26 cellular contexts compared by ENCODE assay signal in genomic region chr19:1816530-1817298, GRCh38. TPM values are rescaled to one million over a fixed set of nuclear protein-coding genes. Genes with fewer than 3 reads are reported as not detected.
DNase-seq lines count a peak whose midpoint lies in the region; ATAC-seq, FAIRE-seq and TF ChIP-seq lines count a peak whose summit lies in the region.
"Had no signal": no experiment of that assay in that cellular context is flagged by ENCODE, and none has a peak within 500 bp of the region (broad histone marks: within the 10 kb centered on the region; RNA-seq: fewer than 3 reads in every experiment).

No MANE protein-coding gene starts in this region.

- FAIRE-seq in HepG2 (lab: Jason Lieb, UNC): no peak
- FAIRE-seq: A549, D721Med, GM12891, H54 had no signal

- no peak overlapping the region for H3K27ac Mint-ChIP-seq in endothelial cell (ENCODE audit: unreplicated experiment)
- H3K27ac Mint-ChIP-seq: CD4-positive, alpha-beta T cell; CD8-positive, alpha-beta memory T cell; GM23338; HFFc6 had no signal

- H3K27me3 ChIP-seq in GM06990 (replicated peaks; ENCODE audit: control insufficient read depth, insufficient read depth, low read length) (no peaks in the 10 kb centered on the region; the same call in 1 of the 2 replicates), NT2/D1 (ENCODE audit: insufficient read depth, insufficient read length) (no peaks in the 10 kb centered on the region), neuronal stem cell (ENCODE audit: control insufficient read depth in 3 of 3, insufficient read depth in 3 of 3, low read depth in 1 of 3, low read length in 3 of 3) (peaks cover 0 to 2% (median 0%) of the 10 kb centered on the region in 3 experiments), HepG2 (ENCODE audit: control insufficient read depth in 1 of 2, insufficient read depth in 2 of 2, low read length in 2 of 2) (no peaks in the 10 kb centered on the region)
- H3K27me3 ChIP-seq: BE2C; BLaER1 treated with 17β-estradiol and CSF1 and Interleukin-3, amounts not matched to agents 10 nM and 100 nM had no signal

- H3K9me3 ChIP-seq in NT2/D1 (ENCODE audit: insufficient read depth, low read length) (no peaks in the 10 kb centered on the region), neuronal stem cell (replicated peaks in 1 of 2; ENCODE audit: control insufficient read depth in 2 of 2, insufficient read depth in 1 of 2, low read depth in 1 of 2, low read length in 2 of 2) (peaks cover 0 to 3% of the 10 kb centered on the region in 2 donors), HepG2 (ENCODE audit: low read length) (no peaks in the 10 kb centered on the region)
- H3K9me3 ChIP-seq: A549; BE2C; BLaER1 treated with 17β-estradiol and CSF1 and Interleukin-3, amounts not matched to agents 10 nM and 100 nM; HAP-1 had no signal

- H4K8ac ChIP-seq in neuronal stem cell (ENCODE audit: low read depth, low read length): no peak overlapping the region

- no peak overlapping the region for H2BK120ac ChIP-seq in neuronal stem cell (ENCODE audit: low read depth, low read length)

- H3K4me3 ChIP-seq in GM06990 (replicated peaks; ENCODE audit: low read depth, low read length) (no peak overlapping the region), NT2/D1 (ENCODE audit: insufficient read length, low read depth) (no peak overlapping the region), neuronal stem cell (ENCODE audit: low read length in 2 of 2) (no peak overlapping the region), HepG2 (replicated peaks in 1 of 3; ENCODE audit: insufficient read depth in 1 of 3, low read depth in 2 of 3, low read length in 3 of 3) (no peak overlapping the region)
- H3K4me3 ChIP-seq: A549; BLaER1 treated with 17β-estradiol and CSF1 and Interleukin-3, amounts not matched to agents 10 nM and 100 nM; GM23338; HAP-1 had no signal

- no peaks in the 10 kb centered on the region for H4K20me1 ChIP-seq in HepG2 (ENCODE audit: insufficient read depth, low read length)

- peak overlapping the region; percentile 55 for H3K23ac ChIP-seq in neuronal stem cell (ENCODE audit: low read depth, low read length, poor library complexity)

- no peak for TF ChIP-seq RAD21 in HepG2 (CRISPR knock-in tag; IDR thresholded peaks at IDR 0.05)

- no peak overlapping the region for H2AK5ac ChIP-seq in neuronal stem cell (ENCODE audit: low read depth, low read length)

- H3K9me3 Mint-ChIP-seq in endothelial cell (ENCODE audit: unreplicated experiment): no peaks in the 10 kb centered on the region
- H3K9me3 Mint-ChIP-seq: CD14-positive monocyte; CD4-positive, alpha-beta T cell; CD8-positive, alpha-beta memory T cell; GM23338; HFFc6 had no signal

- no peak for TF ChIP-seq POLR2A in HepG2 (IDR thresholded peaks at IDR 0.05; ENCODE audit: insufficient read depth in 1 of 2, low read depth in 2 of 2, low read length in 2 of 2)

- H3K36me3 ChIP-seq in GM06990 (ENCODE audit: control insufficient read depth, insufficient read depth, low read length) (peaks cover 28% of the 10 kb centered on the region), NT2/D1 (ENCODE audit: insufficient read depth, insufficient read length, low read length) (peaks cover 74% of the 10 kb centered on the region), neuronal stem cell (replicated peaks in 1 of 2; ENCODE audit: control insufficient read depth in 2 of 2, insufficient read depth in 2 of 2, low read length in 2 of 2) (peaks cover 29 to 57% of the 10 kb centered on the region in 2 donors), HepG2 (replicated peaks in 1 of 2; ENCODE audit: control insufficient read depth in 1 of 2, insufficient read depth in 2 of 2, low read length in 2 of 2) (peaks cover 28 to 35% of the 10 kb centered on the region in 2 experiments)

- intact Hi-C loops in HepG2 (cut with micrococcal nuclease; ENCODE audit: unreplicated experiment): no loop called here

- H3K27me3 Mint-ChIP-seq in endothelial cell (ENCODE audit: unreplicated experiment): peaks cover 8% of the 10 kb centered on the region
- H3K27me3 Mint-ChIP-seq: CD4-positive, alpha-beta T cell; CD8-positive, alpha-beta memory T cell had no signal

- DNase-seq in GM06990 (ENCODE audit: extremely low read depth, insufficient read length) (peak; percentile 6), NT2/D1 (ENCODE audit: low read depth, low spot score) (no peak), endothelial cell (ENCODE audit: low spot score) (no peak), neuronal stem cell (ENCODE audit: low spot score) (no peak), HepG2 (ENCODE audit: low spot score) (no peak)
- DNase-seq: 8988T; ACHN; AML-193; BE2C; CD4-positive, alpha-beta T cell; CD8-positive, alpha-beta memory T cell; DMS 273 treated with DMSO at 0.1 percent for 48 hours; DMS79; EL; GDM1; HFFc6 had no signal

- TF ChIP-seq EP300 in HepG2 (IDR thresholded peaks at IDR 0.05; ENCODE audit: low read depth in 2 of 2, low read length in 2 of 2) (no peak), HepG2 (CRISPR knock-in tag; IDR thresholded peaks at IDR 0.05; ENCODE audit: borderline replicate concordance) (no peak)

- peak overlapping the region; percentile 18 for H3K9ac ChIP-seq in NT2/D1 (ENCODE audit: insufficient read length, low read depth)
- H3K9ac ChIP-seq in neuronal stem cell (ENCODE audit: low read depth, low read length, poor library complexity): peak overlapping the region; percentile 50
- no peak overlapping the region for H3K9ac ChIP-seq in HepG2 (ENCODE audit: insufficient read depth, low read depth, low read length)

- peak overlapping the region; percentile 48 for H3K18ac ChIP-seq in neuronal stem cell (ENCODE audit: low read length)

- H3K4me2 ChIP-seq in neuronal stem cell (ENCODE audit: insufficient read depth, low read length, poor library complexity, severe bottlenecking) (no peak overlapping the region), HepG2 (ENCODE audit: low read depth, low read length) (no peak overlapping the region)
- H3K4me2 ChIP-seq: A549; BLaER1 treated with 17β-estradiol and CSF1 and Interleukin-3, amounts not matched to agents 10 nM and 100 nM; GM23338 had no signal

- no peak for TF ChIP-seq CTCF in GM06990 (IDR thresholded peaks at IDR 0.05; ENCODE audit: insufficient read depth, low read length, poor library complexity, severe bottlenecking)
- no peak for TF ChIP-seq CTCF in endothelial cell (IDR thresholded peaks at IDR 0.05; ENCODE audit: unreplicated experiment)
- TF ChIP-seq CTCF in HepG2 (CRISPR knock-in tag; IDR thresholded peaks at IDR 0.05): no peak

- H3K4me1 ChIP-seq in NT2/D1 (ENCODE audit: insufficient read depth, insufficient read length) (peaks cover 10% of the 10 kb centered on the region), neuronal stem cell (ENCODE audit: control insufficient read depth in 2 of 2, insufficient read depth in 1 of 2, low read depth in 1 of 2, low read length in 2 of 2) (peaks cover 0 to 7% of the 10 kb centered on the region in 2 donors), HepG2 (ENCODE audit: insufficient read depth, low read length) (peaks cover 13% of the 10 kb centered on the region)
- H3K4me1 ChIP-seq: BE2C had no signal

- peaks cover 2% of the 10 kb centered on the region for H3K79me1 ChIP-seq in neuronal stem cell (ENCODE audit: low read depth, low read length)

- H3K4me3 Mint-ChIP-seq in endothelial cell (ENCODE audit: unreplicated experiment): peak overlapping the region; percentile 21
- H3K4me3 Mint-ChIP-seq: CD14-positive monocyte; CD4-positive, alpha-beta T cell; CD8-positive, alpha-beta memory T cell; GM23338; HFFc6 had no signal

- peaks cover 5% of the 10 kb centered on the region for H3K36me3 Mint-ChIP-seq in endothelial cell (ENCODE audit: low read depth, unreplicated experiment)

- no peak overlapping the region for H4K91ac ChIP-seq in neuronal stem cell (ENCODE audit: low read depth, low read length, poor library complexity)

- no peak overlapping the region for H2BK5ac ChIP-seq in neuronal stem cell (ENCODE audit: low read length)

- ATAC-seq in HepG2 (no peak), GM21447 (IDR thresholded peaks at IDR 0.05; ENCODE audit: unreplicated experiment) (no peak), HG03108 (IDR thresholded peaks at IDR 0.05; ENCODE audit: unreplicated experiment) (no peak)
- ATAC-seq: A549, GM23338 had no signal

- in situ Hi-C loops in HepG2 (cut with HindIII; ENCODE audit: extremely low pct_ligation_motif_present, low pct_unique_long_range_greater_than_20kb): no loop called here

- POLR2A ChIA-PET in HepG2 (lab: Yijun Ruan, JAX): no interaction called here

- H3K27ac ChIP-seq in neuronal stem cell (replicated peaks; ENCODE audit: low read length) (no peak overlapping the region), HepG2 (ENCODE audit: extremely low read length, insufficient read depth, low read length) (no peak overlapping the region)
- H3K27ac ChIP-seq: A549; BLaER1 treated with 17β-estradiol and CSF1 and Interleukin-3, amounts not matched to agents 10 nM and 100 nM had no signal

- no CpG with 5 or more reads among the region's 36 CpGs for WGBS in neuronal stem cell (ENCODE audit: extremely low coverage in 2 of 2, insufficient read length in 2 of 2, insufficient replicate concordance in 1 of 2), 2 donors
- WGBS in HepG2 (ENCODE audit: low lambda C conversion rate): 96% methylated on average over 23 of the region's 36 CpGs

- H2AFZ ChIP-seq in neuronal stem cell (ENCODE audit: low read length) (no peak overlapping the region), HepG2 (ENCODE audit: low read length) (no peak overlapping the region)
- H2AFZ ChIP-seq: GM23338 had no signal

- H2BK15ac ChIP-seq in neuronal stem cell (ENCODE audit: low read length): no peak overlapping the region

- H3K4me1 Mint-ChIP-seq in endothelial cell (ENCODE audit: unreplicated experiment): peaks cover 6% of the 10 kb centered on the region

- no TSS peak for BruUV-seq in HepG2 (replicated peaks; lab: Mats Ljungman, UMichigan)

- CTCF ChIA-PET in HepG2 (lab: Yijun Ruan, JAX; ENCODE audit: low intra/inter-chr PET ratio, low total read pairs): no interaction called here

- H3K79me2 ChIP-seq in HepG2 (ENCODE audit: insufficient read depth, low read length): no peaks in the 10 kb centered on the region

- no peak overlapping the region for H2BK12ac ChIP-seq in neuronal stem cell (ENCODE audit: low read length)

- H3K14ac ChIP-seq in neuronal stem cell (ENCODE audit: low read length): no peak overlapping the region

- no peak overlapping the region for H3K4ac ChIP-seq in neuronal stem cell (ENCODE audit: low read length)

RNA-seq across cellular contexts. Expression of gene ATP8B3, which starts 4.6 kb away (rescaled TPM):
- 0.69 TPM for total RNA-seq in endothelial cell (ENCODE audit: unreplicated experiment)
- polyA plus RNA-seq in neuronal stem cell (2013, experiment 1 of 2): 0.79 TPM
- polyA plus RNA-seq in neuronal stem cell (2013, experiment 2 of 2): 0.80 TPM
- total RNA-seq in HepG2 (2016; rRNA removed; fragmentation: Illumina TruSeq; extraction: Trizol): 1.8 and 2.6 TPM in 2 replicates
- total RNA-seq in HepG2 (2016; cell fraction: cytosol; rRNA removed; fragmentation: Illumina TruSeq; extraction: Trizol; ENCODE audit: low read depth): 0.35 and 0.40 TPM in 2 replicates
- total RNA-seq in HepG2 (2016; cell fraction: insoluble cytoplasmic fraction; rRNA removed; fragmentation: Illumina TruSeq; extraction: Trizol): 1.8 and 2.6 TPM in 2 replicates
- 1.2 and 1.7 TPM in 2 replicates for total RNA-seq in HepG2 (2016; cell fraction: membrane; rRNA removed; fragmentation: Illumina TruSeq; extraction: Trizol)
- 1.9 and 3.5 TPM in 2 replicates for total RNA-seq in HepG2 (2016; cell fraction: nucleus; rRNA removed; fragmentation: Illumina TruSeq; extraction: Trizol)
- 5.8 and 5.9 TPM in 2 replicates for polyA plus RNA-seq in HepG2 (2011; rRNA removed)
- polyA plus RNA-seq in HepG2 (2011; cell fraction: cytosol; rRNA removed): 3.8 and 4.8 TPM in 2 replicates
- polyA plus RNA-seq in HepG2 (2011; cell fraction: nucleus; rRNA removed): 10.6 and 12.8 TPM in 2 replicates
- 2.4 and 2.5 TPM in 2 replicates for polyA plus RNA-seq in HepG2 (2012)
- polyA plus RNA-seq in HepG2 (2016; cell fraction: cytosol; fragmentation: Illumina TruSeq; extraction: Trizol; ENCODE audit: low read depth): 0.36 and 0.59 TPM in 2 replicates
- 1.1 and 2.2 TPM in 2 replicates for polyA plus RNA-seq in HepG2 (2016; cell fraction: insoluble cytoplasmic fraction; fragmentation: Illumina TruSeq; extraction: Trizol; ENCODE audit: low read depth)
- 0.69 and 0.98 TPM in 2 replicates for polyA plus RNA-seq in HepG2 (2016; cell fraction: membrane; fragmentation: Illumina TruSeq; extraction: Trizol; ENCODE audit: low read depth)
- 9.6 and 11.4 TPM in 2 replicates for polyA plus RNA-seq in HepG2 (2016; cell fraction: nucleus; fragmentation: Illumina TruSeq; extraction: Trizol; ENCODE audit: insufficient read depth, low read depth)
- polyA minus RNA-seq in HepG2 (2011; rRNA and poly(A)+ RNA removed; ENCODE audit: low replicate concordance): 10.3 and 16.8 TPM in 2 replicates
- polyA minus RNA-seq in HepG2 (2011; cell fraction: cytosol; rRNA and poly(A)+ RNA removed): 4.6 and 5.4 TPM in 2 replicates
- polyA minus RNA-seq in HepG2 (2011; cell fraction: nucleus; rRNA and poly(A)+ RNA removed): 2.7 and 3.0 TPM in 2 replicates

RNA-seq across cellular contexts. Expression of gene REXO1, which starts 31.6 kb away (rescaled TPM):
- total RNA-seq in endothelial cell (ENCODE audit: unreplicated experiment) (48.1 TPM), HepG2 (2016; rRNA removed; fragmentation: Illumina TruSeq; extraction: Trizol) (3.0 and 5.0 TPM in 2 replicates)
- 15.0 TPM for polyA plus RNA-seq in neuronal stem cell (2013, experiment 1 of 2)
- polyA plus RNA-seq in neuronal stem cell (2013, experiment 2 of 2): 16.5 TPM
- 1.1 and 3.2 TPM in 2 replicates for total RNA-seq in HepG2 (2016; cell fraction: cytosol; rRNA removed; fragmentation: Illumina TruSeq; extraction: Trizol; ENCODE audit: low read depth)
- 4.1 and 5.2 TPM in 2 replicates for total RNA-seq in HepG2 (2016; cell fraction: insoluble cytoplasmic fraction; rRNA removed; fragmentation: Illumina TruSeq; extraction: Trizol)
- total RNA-seq in HepG2 (2016; cell fraction: membrane; rRNA removed; fragmentation: Illumina TruSeq; extraction: Trizol): 3.9 and 4.2 TPM in 2 replicates
- 6.0 and 7.6 TPM in 2 replicates for total RNA-seq in HepG2 (2016; cell fraction: nucleus; rRNA removed; fragmentation: Illumina TruSeq; extraction: Trizol)
- polyA plus RNA-seq in HepG2 (2011; rRNA removed): 11.2 and 13.0 TPM in 2 replicates
- 8.7 and 9.8 TPM in 2 replicates for polyA plus RNA-seq in HepG2 (2011; cell fraction: cytosol; rRNA removed)
- polyA plus RNA-seq in HepG2 (2011; cell fraction: nucleus; rRNA removed): 91.1 and 123 TPM in 2 replicates
- 13.8 and 15.4 TPM in 2 replicates for polyA plus RNA-seq in HepG2 (2012)
- polyA plus RNA-seq in HepG2 (2016; cell fraction: cytosol; fragmentation: Illumina TruSeq; extraction: Trizol; ENCODE audit: low read depth): 1.7 and 1.8 TPM in 2 replicates
- 7.3 and 10.0 TPM in 2 replicates for polyA plus RNA-seq in HepG2 (2016; cell fraction: insoluble cytoplasmic fraction; fragmentation: Illumina TruSeq; extraction: Trizol; ENCODE audit: low read depth)
- polyA plus RNA-seq in HepG2 (2016; cell fraction: membrane; fragmentation: Illumina TruSeq; extraction: Trizol; ENCODE audit: low read depth): 5.1 and 5.3 TPM in 2 replicates
- polyA plus RNA-seq in HepG2 (2016; cell fraction: nucleus; fragmentation: Illumina TruSeq; extraction: Trizol; ENCODE audit: insufficient read depth, low read depth): 39.5 and 44.1 TPM in 2 replicates
- 16.3 and 19.1 TPM in 2 replicates for polyA minus RNA-seq in HepG2 (2011; rRNA and poly(A)+ RNA removed; ENCODE audit: low replicate concordance)
- 5.5 and 7.7 TPM in 2 replicates for polyA minus RNA-seq in HepG2 (2011; cell fraction: cytosol; rRNA and poly(A)+ RNA removed)
- 9.3 and 10.8 TPM in 2 replicates for polyA minus RNA-seq in HepG2 (2011; cell fraction: nucleus; rRNA and poly(A)+ RNA removed)

RNA-seq across cellular contexts. Expression of gene KLF16, which starts 46.7 kb away (rescaled TPM):
- total RNA-seq in endothelial cell (ENCODE audit: unreplicated experiment): 19.9 TPM
- polyA plus RNA-seq in neuronal stem cell (2013, experiment 1 of 2): 12.8 TPM
- polyA plus RNA-seq in neuronal stem cell (2013, experiment 2 of 2): 12.5 TPM
- 6.2 and 6.7 TPM in 2 replicates for total RNA-seq in HepG2 (2016; rRNA removed; fragmentation: Illumina TruSeq; extraction: Trizol)
- total RNA-seq in HepG2 (2016; cell fraction: cytosol; rRNA removed; fragmentation: Illumina TruSeq; extraction: Trizol; ENCODE audit: low read depth): 2.1 and 2.2 TPM in 2 replicates
- total RNA-seq in HepG2 (2016; cell fraction: insoluble cytoplasmic fraction; rRNA removed; fragmentation: Illumina TruSeq; extraction: Trizol): 5.5 and 5.9 TPM in 2 replicates
- total RNA-seq in HepG2 (2016; cell fraction: membrane; rRNA removed; fragmentation: Illumina TruSeq; extraction: Trizol): 8.3 and 8.9 TPM in 2 replicates
- 4.0 and 4.8 TPM in 2 replicates for total RNA-seq in HepG2 (2016; cell fraction: nucleus; rRNA removed; fragmentation: Illumina TruSeq; extraction: Trizol)
- 3.5 and 4.7 TPM in 2 replicates for polyA plus RNA-seq in HepG2 (2011; rRNA removed)
- polyA plus RNA-seq in HepG2 (2011; cell fraction: cytosol; rRNA removed): 3.7 and 7.0 TPM in 2 replicates
- polyA plus RNA-seq in HepG2 (2011; cell fraction: nucleus; rRNA removed): 16.7 and 31.9 TPM in 2 replicates
- 8.3 and 9.4 TPM in 2 replicates for polyA plus RNA-seq in HepG2 (2012)
- 3.2 and 3.4 TPM in 2 replicates for polyA plus RNA-seq in HepG2 (2016; cell fraction: cytosol; fragmentation: Illumina TruSeq; extraction: Trizol; ENCODE audit: low read depth)
- 12.0 and 14.3 TPM in 2 replicates for polyA plus RNA-seq in HepG2 (2016; cell fraction: insoluble cytoplasmic fraction; fragmentation: Illumina TruSeq; extraction: Trizol; ENCODE audit: low read depth)
- polyA plus RNA-seq in HepG2 (2016; cell fraction: membrane; fragmentation: Illumina TruSeq; extraction: Trizol; ENCODE audit: low read depth): 8.9 and 9.3 TPM in 2 replicates
- polyA plus RNA-seq in HepG2 (2016; cell fraction: nucleus; fragmentation: Illumina TruSeq; extraction: Trizol; ENCODE audit: insufficient read depth, low read depth): 11.4 and 12.0 TPM in 2 replicates
- polyA minus RNA-seq in HepG2 (2011; rRNA and poly(A)+ RNA removed; ENCODE audit: low replicate concordance): 3.1 and 9.7 TPM in 2 replicates
- polyA minus RNA-seq in HepG2 (2011; cell fraction: cytosol; rRNA and poly(A)+ RNA removed): 8.9 and 15.3 TPM in 2 replicates
- 2.1 and 2.2 TPM in 2 replicates for polyA minus RNA-seq in HepG2 (2011; cell fraction: nucleus; rRNA and poly(A)+ RNA removed)
